Comparison of ENCODE assay signal across 9 cellular contexts in the genomic region with DNA sequence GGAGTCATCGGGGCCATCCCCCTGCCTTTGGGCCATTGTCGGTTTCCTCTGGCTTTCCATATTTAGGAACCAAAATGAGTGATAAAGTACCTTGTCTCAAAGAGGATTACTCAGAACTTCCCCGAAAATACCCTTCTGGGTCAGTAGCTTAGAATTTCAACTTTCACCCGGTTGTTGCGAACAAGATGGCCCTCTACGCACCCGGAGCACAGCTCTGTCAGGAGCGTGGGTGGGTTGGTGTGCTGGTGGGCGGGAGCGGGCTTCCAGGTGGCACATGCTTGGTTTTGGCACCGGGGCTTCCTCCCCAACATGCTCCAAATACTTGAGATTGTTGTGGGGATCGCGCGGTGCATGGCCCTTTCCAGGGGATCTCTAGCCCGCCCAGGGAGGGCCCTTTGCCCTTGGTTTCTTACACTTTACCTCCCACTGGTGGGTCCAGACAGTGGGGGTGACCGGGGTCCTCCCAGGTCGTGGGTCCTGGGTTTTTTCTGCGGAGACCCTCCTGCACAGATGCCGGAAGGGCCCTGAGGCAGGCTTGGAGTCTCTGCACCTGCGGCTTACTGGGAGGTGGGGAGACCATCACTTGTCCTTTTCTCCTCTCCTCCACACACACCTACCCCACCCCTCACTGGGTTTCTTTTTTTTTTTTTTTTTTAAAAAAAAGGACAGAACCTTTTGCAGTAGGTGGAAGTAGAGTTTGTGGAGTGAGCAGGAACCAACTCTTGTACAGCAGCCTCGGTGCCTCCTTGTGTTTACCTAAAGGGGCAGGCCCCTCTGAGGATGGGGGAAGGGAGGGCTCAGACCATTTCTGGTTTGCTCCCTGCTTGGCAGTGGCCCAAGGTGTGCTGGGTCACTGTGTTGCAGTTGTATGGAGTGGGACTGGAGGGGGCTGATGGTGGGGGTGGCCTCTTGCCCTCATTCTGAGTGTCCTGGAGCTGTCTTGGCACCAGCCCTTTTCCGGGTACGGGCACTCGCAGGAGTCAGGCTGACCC.
DNase-seq lines count a peak whose midpoint lies in the region; ATAC-seq and TF ChIP-seq lines count a peak whose summit lies in the region.
"Had no signal": no experiment of that assay in that cellular context is flagged by ENCODE, and none has a peak within 500 bp of the region (broad histone marks: within the 10 kb centered on the region; RNA-seq: fewer than 3 reads in every experiment).

No MANE protein-coding gene starts in this region.

- no peak for DNase-seq in CD14-positive monocyte (ENCODE audit: low spot score)
- DNase-seq in HK-2 (ENCODE audit: unreplicated experiment): peak; percentile 35
- DNase-seq in amniotic epithelial cell (ENCODE audit: low read depth): peak; percentile 64
- no peak for DNase-seq in mesothelial cell of epicardium (ENCODE audit: low spot score in 2 of 2, unreplicated experiment in 2 of 2)
- no peak for DNase-seq in stimulated activated CD4-positive, alpha-beta T cell treated with anti-CD3 and anti-CD28 coated beads, Interleukin-12 subunit alpha, Interleukin-12 subunit beta, amount 100 ng/mL, for 4 hours
- DNase-seq in dermis blood vessel endothelial cell: no peak
- DNase-seq in stimulated activated CD4-positive, alpha-beta T cell treated with anti-CD3 and anti-CD28 coated beads, Interleukin-4, amount 100 ng/mL, for 4 hours: no peak
- DNase-seq: activated CD4-positive, CD25-positive, alpha-beta regulatory T cell treated with anti-CD3 and anti-CD28 coated beads, Interleukin-2, amount 50 U/mL, for 72 hours had no signal

- H3K4me3 Mint-ChIP-seq in CD14-positive monocyte: peak overlapping the region; percentile 6 to 86
- H3K4me3 Mint-ChIP-seq in mesothelial cell of epicardium: peak overlapping the region; percentile 78

- H3K36me3 Mint-ChIP-seq in CD14-positive monocyte (peaks cover 5 to 10% of the 10 kb centered on the region in 2 donors), mesothelial cell of epicardium (no peaks in the 10 kb centered on the region)

- intact Hi-C loops in CD14-positive monocyte (cut with micrococcal nuclease): loop anchor here (5.0 kb wide), 1 partner anchor 34 kb away; a partner anchor contains a TSS

- peak overlapping the region in 2 of 7 donors; percentile 1 to 21 for H3K27ac Mint-ChIP-seq in CD14-positive monocyte
- peak overlapping the region; percentile 71 for H3K27ac Mint-ChIP-seq in mesothelial cell of epicardium

- H3K4me1 Mint-ChIP-seq in CD14-positive monocyte (peaks cover 48% of the 10 kb centered on the region), mesothelial cell of epicardium (peaks cover 47% of the 10 kb centered on the region)

- TF ChIP-seq CTCF in CD14-positive monocyte (IDR thresholded peaks at IDR 0.05) (no peak), mesothelial cell of epicardium (IDR thresholded peaks at IDR 0.05; ENCODE audit: unreplicated experiment) (no peak)

- H3K27me3 Mint-ChIP-seq in CD14-positive monocyte (ENCODE audit: low read depth in 3 of 3) (peaks cover 26 to 42% (median 34%) of the 10 kb centered on the region in 3 donors), mesothelial cell of epicardium (ENCODE audit: low read depth) (peaks cover 29% of the 10 kb centered on the region)

- ATAC-seq in HG03439 (IDR thresholded peaks at IDR 0.05; ENCODE audit: unreplicated experiment): no peak

- H3K9me3 Mint-ChIP-seq in CD14-positive monocyte (peaks cover 0 to 12% (median 2%) of the 10 kb centered on the region in 7 donors), mesothelial cell of epicardium (no peaks in the 10 kb centered on the region)

Comparison
In these comparisons a context has a peak if more than half of its experiments do, and no peak if none do; other contexts are left out.
1. DNase-seq: peak in HK-2 (single experiment) and amniotic epithelial cell (single experiment); none in CD14-positive monocyte (single experiment), mesothelial cell of epicardium (0 of 2), stimulated activated CD4-positive, alpha-beta T cell treated with anti-CD3 and anti-CD28 coated beads, Interleukin-12 subunit alpha, Interleukin-12 subunit beta, amount 100 ng/mL, for 4 hours (single experiment), dermis blood vessel endothelial cell (single experiment) and stimulated activated CD4-positive, alpha-beta T cell treated with anti-CD3 and anti-CD28 coated beads, Interleukin-4, amount 100 ng/mL, for 4 hours (0 of 2).